7 cellular contexts compared by ENCODE assay signal in genomic region chr1:150235852-150236613, GRCh38. TPM values are rescaled to one million over a fixed set of nuclear protein-coding genes. Genes with fewer than 3 reads are reported as not detected.
DNase-seq lines count a peak whose midpoint lies in the region; ATAC-seq and TF ChIP-seq lines count a peak whose summit lies in the region.

ANP32E (minus strand) TSS chr1:150236112; CDS start chr1:150235786, 326 bp downstream.

- peak within 1 kb of the TSS; percentile 34 for H2AFZ ChIP-seq in hepatocyte

- under 1% methylated on average over 33 of the region's 33 CpGs for WGBS in hepatocyte (ENCODE audit: low lambda C conversion rate, missing lambda C conversion rate)

- no peaks in the 10 kb centered on the region for H3K27me3 ChIP-seq in hepatocyte

- DNase-seq in NCI-H2081 (lab: John Stamatoyannopoulos, UW), result peak; percentile 100
- peak; percentile 94 for DNase-seq in T1000 (lab: John Stamatoyannopoulos, UW)
- DNase-seq in astrocyte of the hippocampus (ENCODE audit: low read depth, low spot score), result peak; percentile 99
- peak; percentile 97 for DNase-seq in hepatocyte (ENCODE audit: low spot score)
- DNase-seq in renal cortical epithelial cell (ENCODE audit: low read depth), result peak; percentile 100

- peaks cover 8% of the 10 kb centered on the region for H3K4me1 ChIP-seq in hepatocyte (ENCODE audit: insufficient read depth)

- no peaks in the 10 kb centered on the region for H3K9me2 ChIP-seq in hepatocyte (replicated peaks; ENCODE audit: insufficient read depth)

- H3K4me3 ChIP-seq in hepatocyte, result peak within 1 kb of the TSS; percentile 30

- H3K27ac ChIP-seq in hepatocyte, result peak within 1 kb of the TSS; percentile 92

- ATAC-seq in GM18511 (IDR thresholded peaks at IDR 0.05; ENCODE audit: unreplicated experiment), result peak; percentile 79
- peak; percentile 71 for ATAC-seq in HG03039 (IDR thresholded peaks at IDR 0.05; ENCODE audit: unreplicated experiment)

- no peaks in the 10 kb centered on the region for H3K9me3 ChIP-seq in hepatocyte (ENCODE audit: low read depth)

- H3K4me2 ChIP-seq in hepatocyte, result peak within 1 kb of the TSS; percentile 86

- H4K20me1 ChIP-seq in hepatocyte (ENCODE audit: insufficient read depth, poor library complexity, severe bottlenecking), result no peaks in the 10 kb centered on the region

- TF ChIP-seq CTCF in hepatocyte (IDR thresholded peaks at IDR 0.05; ENCODE audit: poor library complexity), result no peak

- no peaks in the 10 kb centered on the region for H3K36me3 ChIP-seq in hepatocyte (replicated peaks; ENCODE audit: insufficient read depth, low read depth)

- peaks cover 31% of the 10 kb centered on the region for H3K79me2 ChIP-seq in hepatocyte

RNA-seq across cellular contexts. Expression of gene ANP32E, which starts in this region (rescaled TPM):
- total RNA-seq in hepatocyte, result 18.2 and 26.1 TPM in 2 replicates
- polyA plus RNA-seq in hepatocyte, result 20.0 and 21.5 TPM in 2 replicates
- total RNA-seq in renal cortical epithelial cell, result 23.6 and 28.3 TPM in 2 replicates

Comparison
In these comparisons a context has a peak if more than half of its experiments do, and no peak if none do; other contexts are left out.
1. Peak in every context shown above with its lines: DNase-seq, ATAC-seq, H3K4me3 ChIP-seq and H3K27ac ChIP-seq.